In genomic region chr6:144262470-144263369, GRCh38 we compare ENCODE assay signal across 20 cellular contexts. TPM values are rescaled to one million over a fixed set of nuclear protein-coding genes. Genes with fewer than 3 reads are reported as not detected.
DNase-seq lines count a peak whose midpoint lies in the region; ATAC-seq, FAIRE-seq and TF ChIP-seq lines count a peak whose summit lies in the region.
"Had no signal": no experiment of that assay in that cellular context is flagged by ENCODE, and none has a peak within 500 bp of the region (broad histone marks: within the 10 kb centered on the region; RNA-seq: fewer than 3 reads in every experiment).

No MANE protein-coding gene starts in this region.

- H3K27ac ChIP-seq in C4-2B, result no peak overlapping the region
- H3K27ac ChIP-seq: BLaER1 treated with 17β-estradiol and CSF1 and Interleukin-3, amounts not matched to agents 10 nM and 100 nM had no signal

- H3K27me3 Mint-ChIP-seq in effector memory CD8-positive, alpha-beta T cell, result peaks cover 0 to under 1% of the 10 kb centered on the region in 2 donors
- H3K27me3 Mint-ChIP-seq: natural killer cell treated with Interleukin-12 subunit alpha and Interleukin-12 subunit beta and Interleukin-15 and Interleukin-18, amount 100 ng/mL, for 72 hours; stimulated activated naive CD8-positive, alpha-beta T cell treated with anti-CD3 and anti-CD28 coated beads, Interleukin-15, Interleukin-2, amounts not matched to agents 100 ng/mL and 50 ng/mL, for 24 hours had no signal

- peaks cover 3% of the 10 kb centered on the region for H3K36me3 Mint-ChIP-seq in effector memory CD8-positive, alpha-beta T cell (ENCODE audit: insufficient read depth)
- H3K36me3 Mint-ChIP-seq: natural killer cell treated with Interleukin-12 subunit alpha and Interleukin-12 subunit beta and Interleukin-15 and Interleukin-18, amount 100 ng/mL, for 72 hours had no signal

- ATAC-seq in effector memory CD8-positive, alpha-beta T cell (replicated peaks), result peak; percentile 36
- ATAC-seq in GM18511 (IDR thresholded peaks at IDR 0.05; ENCODE audit: unreplicated experiment), result no peak
- ATAC-seq: left lung; natural killer cell treated with Interleukin-12 subunit alpha and Interleukin-12 subunit beta and Interleukin-15 and Interleukin-18, amount 100 ng/mL, for 72 hours; sciatic nerve had no signal

- no peaks in the 10 kb centered on the region for H3K9me3 Mint-ChIP-seq in effector memory CD8-positive, alpha-beta T cell
- H3K9me3 Mint-ChIP-seq: natural killer cell treated with Interleukin-12 subunit alpha and Interleukin-12 subunit beta and Interleukin-15 and Interleukin-18, amount 100 ng/mL, for 72 hours; stimulated activated naive CD8-positive, alpha-beta T cell treated with anti-CD3 and anti-CD28 coated beads, Interleukin-15, Interleukin-2, amounts not matched to agents 100 ng/mL and 50 ng/mL, for 24 hours had no signal

- peak overlapping the region in 1 of 2 donors; percentile 41 for H3K27ac Mint-ChIP-seq in effector memory CD8-positive, alpha-beta T cell
- H3K27ac Mint-ChIP-seq: natural killer cell treated with Interleukin-12 subunit alpha and Interleukin-12 subunit beta and Interleukin-15 and Interleukin-18, amount 100 ng/mL, for 72 hours; stimulated activated naive CD8-positive, alpha-beta T cell treated with anti-CD3 and anti-CD28 coated beads, Interleukin-15, Interleukin-2, amounts not matched to agents 100 ng/mL and 50 ng/mL, for 24 hours had no signal

- in situ Hi-C loops in G401 (cut with HindIII; ENCODE audit: low sequenced_read_pairs), result no loop called here

- DNase-seq in D721Med (ENCODE audit: insufficient read length, low spot score) (no peak), T-helper 9 cell (peak; percentile 7), G401 (ENCODE audit: low spot score) (no peak), NCI-H69 (lab: John Stamatoyannopoulos, UW) (no peak), occipital lobe (lab: John Stamatoyannopoulos, UW) (no peak)
- peak in 2 of 3 experiments; percentile 2 to 9 for DNase-seq in effector memory CD8-positive, alpha-beta T cell
- DNase-seq: activated T-cell treated with anti-CD3 and anti-CD28 coated beads for 4 hours, hippocampal formation, KG1, left lung, NCI-H187 treated with DMSO at 0.1 percent for 48 hours, NCI-H526 treated with DMSO at 0.1 percent for 48 hours, SHP77 had no signal

- H3K4me3 Mint-ChIP-seq in effector memory CD8-positive, alpha-beta T cell, result no peak overlapping the region
- H3K4me3 Mint-ChIP-seq: natural killer cell treated with Interleukin-12 subunit alpha and Interleukin-12 subunit beta and Interleukin-15 and Interleukin-18, amount 100 ng/mL, for 72 hours; stimulated activated naive CD8-positive, alpha-beta T cell treated with anti-CD3 and anti-CD28 coated beads, Interleukin-15, Interleukin-2, amounts not matched to agents 100 ng/mL and 50 ng/mL, for 24 hours had no signal

- peaks cover 0 to 2% of the 10 kb centered on the region in 2 donors for H3K4me1 Mint-ChIP-seq in effector memory CD8-positive, alpha-beta T cell (ENCODE audit: low read depth in 2 of 2)

- 0 out of 2 replicates have a peak, but pooled peaks have one; percentile 2 for TF ChIP-seq CTCF in C4-2B (conservative IDR thresholded peaks at IDR 0.05)
- TF ChIP-seq CTCF in D721Med (IDR thresholded peaks at IDR 0.05; ENCODE audit: insufficient read depth, missing control alignments), result peak; percentile 6

- no peak for FAIRE-seq in D721Med (lab: Jason Lieb, UNC)
- FAIRE-seq: GM12892 had no signal

RNA-seq across cellular contexts. Expression of gene UTRN, which starts 22.4 kb away (rescaled TPM):
- total RNA-seq in G401 (2014; rRNA removed; shearing (Covaris generic)), result not detected in 2 replicates
- 36.0 TPM for total RNA-seq in occipital lobe

Comparison
In these comparisons a context has a peak if more than half of its experiments do, and no peak if none do; other contexts are left out.
1. DNase-seq: peak in T-helper 9 cell (single experiment) and effector memory CD8-positive, alpha-beta T cell (2 of 3); none in D721Med (single experiment), G401 (single experiment), NCI-H69 (single experiment) and occipital lobe (single experiment).
2. RNA of gene UTRN, which starts 22.4 kb away (total RNA-seq): 36.0 TPM in occipital lobe (single experiment); not detected in G401; every median in the first group is over 10 times any median in the second.